1 cellular context compared by ENCODE assay signal in genomic region chr2:25954199-25954752, GRCh38.
TF ChIP-seq lines count a peak whose summit lies in the region.

No MANE protein-coding gene starts in this region.

TF ChIP-seq in HepG2, 621 proteins besides CTCF, POLR2A, EP300 and RAD21 (continued from another document and continues in another):
- no peak for TF ChIP-seq REST (IDR thresholded peaks at IDR 0.05; ENCODE audit: borderline replicate concordance in 1 of 2, low read depth in 1 of 2, low read length in 2 of 2)
- TF ChIP-seq ZNF143 (CRISPR knock-in tag; IDR thresholded peaks at IDR 0.05), result no peak; the same call in 1 of the 2 replicates
- TF ChIP-seq, protein P1, sequence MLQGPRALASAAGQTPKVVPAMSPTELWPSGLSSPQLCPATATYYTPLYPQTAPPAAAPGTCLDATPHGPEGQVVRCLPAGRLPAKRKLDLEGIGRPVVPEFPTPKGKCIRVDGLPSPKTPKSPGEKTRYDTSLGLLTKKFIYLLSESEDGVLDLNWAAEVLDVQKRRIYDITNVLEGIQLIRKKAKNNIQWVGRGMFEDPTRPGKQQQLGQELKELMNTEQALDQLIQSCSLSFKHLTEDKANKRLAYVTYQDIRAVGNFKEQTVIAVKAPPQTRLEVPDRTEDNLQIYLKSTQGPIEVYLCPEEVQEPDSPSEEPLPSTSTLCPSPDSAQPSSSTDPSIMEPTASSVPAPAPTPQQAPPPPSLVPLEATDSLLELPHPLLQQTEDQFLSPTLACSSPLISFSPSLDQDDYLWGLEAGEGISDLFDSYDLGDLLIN (CRISPR knock-in tag; IDR thresholded peaks at IDR 0.05; ENCODE audit: borderline replicate concordance), result no peak
- 0 out of 2 replicates have a peak, but pooled peaks have one; percentile 27 for TF ChIP-seq ZNF292 (CRISPR knock-in tag; IDR thresholded peaks at IDR 0.05; ENCODE audit: borderline replicate concordance, low read depth)
- no peak for TF ChIP-seq SNAPC2 (CRISPR knock-in tag; IDR thresholded peaks at IDR 0.05)
- no peak for TF ChIP-seq ADNP (CRISPR knock-in tag; IDR thresholded peaks at IDR 0.05)
- no peak for TF ChIP-seq ARNT (IDR thresholded peaks at IDR 0.05)
- TF ChIP-seq NFIB (CRISPR knock-in tag; IDR thresholded peaks at IDR 0.05; ENCODE audit: borderline replicate concordance), result 0 out of 2 replicates have a peak, but pooled peaks have one; percentile 16
- no peak for TF ChIP-seq CC2D1A (CRISPR knock-in tag; IDR thresholded peaks at IDR 0.05)
- TF ChIP-seq ZNF33B (CRISPR knock-in tag; IDR thresholded peaks at IDR 0.05), result 0 out of 2 replicates have a peak, but pooled peaks have one; percentile 39
- no peak for TF ChIP-seq TMF1 (CRISPR knock-in tag; IDR thresholded peaks at IDR 0.05; ENCODE audit: low read depth)
- TF ChIP-seq RORA (CRISPR knock-in tag; IDR thresholded peaks at IDR 0.05), result no peak
- TF ChIP-seq ZNF350 (CRISPR knock-in tag; IDR thresholded peaks at IDR 0.05; ENCODE audit: borderline replicate concordance, low read depth), result no peak
- TF ChIP-seq ZNF710 (CRISPR knock-in tag; IDR thresholded peaks at IDR 0.05; ENCODE audit: borderline replicate concordance), result peak; percentile 88; the same call in 1 of the 2 replicates
- TF ChIP-seq ZNF780A (CRISPR knock-in tag; IDR thresholded peaks at IDR 0.05), result no peak
- TF ChIP-seq ZSCAN25 (CRISPR knock-in tag; IDR thresholded peaks at IDR 0.05), result 0 out of 2 replicates have a peak, but pooled peaks have one; percentile 27
- TF ChIP-seq KAT2B (IDR thresholded peaks at IDR 0.05; ENCODE audit: borderline replicate concordance, low read depth, low read length), result no peak
- TF ChIP-seq, protein P2, sequence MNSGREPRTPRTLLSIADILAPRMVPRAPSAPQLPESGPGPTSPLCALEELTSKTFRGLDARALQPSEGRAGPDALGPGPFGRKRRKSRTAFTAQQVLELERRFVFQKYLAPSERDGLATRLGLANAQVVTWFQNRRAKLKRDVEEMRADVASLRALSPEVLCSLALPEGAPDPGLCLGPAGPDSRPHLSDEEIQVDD (CRISPR knock-in tag; IDR thresholded peaks at IDR 0.05; ENCODE audit: borderline replicate concordance), result no peak
- TF ChIP-seq ZNF839 (CRISPR knock-in tag; IDR thresholded peaks at IDR 0.05; ENCODE audit: borderline replicate concordance), result no peak
- TF ChIP-seq, protein P3, sequence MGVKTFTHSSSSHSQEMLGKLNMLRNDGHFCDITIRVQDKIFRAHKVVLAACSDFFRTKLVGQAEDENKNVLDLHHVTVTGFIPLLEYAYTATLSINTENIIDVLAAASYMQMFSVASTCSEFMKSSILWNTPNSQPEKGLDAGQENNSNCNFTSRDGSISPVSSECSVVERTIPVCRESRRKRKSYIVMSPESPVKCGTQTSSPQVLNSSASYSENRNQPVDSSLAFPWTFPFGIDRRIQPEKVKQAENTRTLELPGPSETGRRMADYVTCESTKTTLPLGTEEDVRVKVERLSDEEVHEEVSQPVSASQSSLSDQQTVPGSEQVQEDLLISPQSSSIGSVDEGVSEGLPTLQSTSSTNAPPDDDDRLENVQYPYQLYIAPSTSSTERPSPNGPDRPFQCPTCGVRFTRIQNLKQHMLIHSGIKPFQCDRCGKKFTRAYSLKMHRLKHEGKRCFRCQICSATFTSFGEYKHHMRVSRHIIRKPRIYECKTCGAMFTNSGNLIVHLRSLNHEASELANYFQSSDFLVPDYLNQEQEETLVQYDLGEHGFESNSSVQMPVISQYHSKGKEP (CRISPR knock-in tag; IDR thresholded peaks at IDR 0.05), result no peak
- no peak for TF ChIP-seq CSRNP2 (CRISPR knock-in tag; conservative IDR thresholded peaks at IDR 0.05; ENCODE audit: low read depth)
- TF ChIP-seq ZNF788 (CRISPR knock-in tag; IDR thresholded peaks at IDR 0.05; ENCODE audit: borderline replicate concordance), result no peak
- no peak for TF ChIP-seq SOX13 (IDR thresholded peaks at IDR 0.05)
- TF ChIP-seq SOX13 (CRISPR knock-in tag; conservative IDR thresholded peaks at IDR 0.05 in 1 of 2, IDR thresholded peaks at IDR 0.05 in 1 of 2), result peak in 1 of 2 experiments; percentile 70; a peak in 2 of 4 replicates
- no peak for TF ChIP-seq ZNF326 (CRISPR knock-in tag; IDR thresholded peaks at IDR 0.05; ENCODE audit: borderline replicate concordance)
- TF ChIP-seq, protein P4, sequence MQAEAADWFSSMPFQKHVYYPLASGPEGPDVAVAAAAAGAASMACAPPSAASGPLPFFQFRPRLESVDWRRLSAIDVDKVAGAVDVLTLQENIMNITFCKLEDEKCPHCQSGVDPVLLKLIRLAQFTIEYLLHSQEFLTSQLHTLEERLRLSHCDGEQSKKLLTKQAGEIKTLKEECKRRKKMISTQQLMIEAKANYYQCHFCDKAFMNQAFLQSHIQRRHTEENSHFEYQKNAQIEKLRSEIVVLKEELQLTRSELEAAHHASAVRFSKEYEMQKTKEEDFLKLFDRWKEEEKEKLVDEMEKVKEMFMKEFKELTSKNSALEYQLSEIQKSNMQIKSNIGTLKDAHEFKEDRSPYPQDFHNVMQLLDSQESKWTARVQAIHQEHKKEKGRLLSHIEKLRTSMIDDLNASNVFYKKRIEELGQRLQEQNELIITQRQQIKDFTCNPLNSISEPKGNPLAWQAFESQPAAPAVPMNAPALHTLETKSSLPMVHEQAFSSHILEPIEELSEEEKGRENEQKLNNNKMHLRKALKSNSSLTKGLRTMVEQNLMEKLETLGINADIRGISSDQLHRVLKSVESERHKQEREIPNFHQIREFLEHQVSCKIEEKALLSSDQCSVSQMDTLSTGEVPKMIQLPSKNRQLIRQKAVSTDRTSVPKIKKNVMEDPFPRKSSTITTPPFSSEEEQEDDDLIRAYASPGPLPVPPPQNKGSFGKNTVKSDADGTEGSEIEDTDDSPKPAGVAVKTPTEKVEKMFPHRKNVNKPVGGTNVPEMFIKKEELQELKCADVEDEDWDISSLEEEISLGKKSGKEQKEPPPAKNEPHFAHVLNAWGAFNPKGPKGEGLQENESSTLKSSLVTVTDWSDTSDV (CRISPR knock-in tag; IDR thresholded peaks at IDR 0.05), result peak; percentile 48; the same call in 1 of the 2 replicates
- TF ChIP-seq MIER3 (CRISPR knock-in tag; IDR thresholded peaks at IDR 0.05; ENCODE audit: borderline replicate concordance), result peak; percentile 37; the same call in 1 of the 2 replicates
- 0 out of 2 replicates have a peak, but pooled peaks have one; percentile 16 for TF ChIP-seq GMEB1 (CRISPR knock-in tag; IDR thresholded peaks at IDR 0.05; ENCODE audit: borderline replicate concordance)
- peak; percentile 83; the same call in 1 of the 2 replicates for TF ChIP-seq ZNF776 (CRISPR knock-in tag; IDR thresholded peaks at IDR 0.05)
- TF ChIP-seq, protein P5, sequence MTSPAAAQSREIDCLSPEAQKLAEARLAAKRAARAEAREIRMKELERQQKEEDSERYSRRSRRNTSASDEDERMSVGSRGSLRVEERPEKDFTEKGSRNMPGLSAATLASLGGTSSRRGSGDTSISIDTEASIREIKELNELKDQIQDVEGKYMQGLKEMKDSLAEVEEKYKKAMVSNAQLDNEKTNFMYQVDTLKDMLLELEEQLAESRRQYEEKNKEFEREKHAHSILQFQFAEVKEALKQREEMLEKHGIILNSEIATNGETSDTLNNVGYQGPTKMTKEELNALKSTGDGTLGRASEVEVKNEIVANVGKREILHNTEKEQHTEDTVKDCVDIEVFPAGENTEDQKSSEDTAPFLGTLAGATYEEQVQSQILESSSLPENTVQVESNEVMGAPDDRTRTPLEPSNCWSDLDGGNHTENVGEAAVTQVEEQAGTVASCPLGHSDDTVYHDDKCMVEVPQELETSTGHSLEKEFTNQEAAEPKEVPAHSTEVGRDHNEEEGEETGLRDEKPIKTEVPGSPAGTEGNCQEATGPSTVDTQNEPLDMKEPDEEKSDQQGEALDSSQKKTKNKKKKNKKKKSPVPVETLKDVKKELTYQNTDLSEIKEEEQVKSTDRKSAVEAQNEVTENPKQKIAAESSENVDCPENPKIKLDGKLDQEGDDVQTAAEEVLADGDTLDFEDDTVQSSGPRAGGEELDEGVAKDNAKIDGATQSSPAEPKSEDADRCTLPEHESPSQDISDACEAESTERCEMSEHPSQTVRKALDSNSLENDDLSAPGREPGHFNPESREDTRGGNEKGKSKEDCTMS (CRISPR knock-in tag; conservative IDR thresholded peaks at IDR 0.05), result no peak
- TF ChIP-seq DMAP1 (CRISPR knock-in tag; IDR thresholded peaks at IDR 0.05), result peak; percentile 32; the same call in 1 of the 2 replicates
- no peak for TF ChIP-seq THRA (CRISPR knock-in tag; IDR thresholded peaks at IDR 0.05; ENCODE audit: borderline replicate concordance)
- TF ChIP-seq ZNF562 (CRISPR knock-in tag; IDR thresholded peaks at IDR 0.05; ENCODE audit: borderline replicate concordance), result no peak
- no peak for TF ChIP-seq RBM39 (IDR thresholded peaks at IDR 0.05; ENCODE audit: low read depth, low read length, poor library complexity, severe bottlenecking)
- no peak for TF ChIP-seq MLLT10 (CRISPR knock-in tag; IDR thresholded peaks at IDR 0.05)
- TF ChIP-seq ZNF547 (CRISPR knock-in tag; IDR thresholded peaks at IDR 0.05), result no peak
- no peak for TF ChIP-seq ZNF230 (CRISPR knock-in tag; IDR thresholded peaks at IDR 0.05)
